11 cellular contexts compared by ENCODE assay signal in the genomic region with DNA sequence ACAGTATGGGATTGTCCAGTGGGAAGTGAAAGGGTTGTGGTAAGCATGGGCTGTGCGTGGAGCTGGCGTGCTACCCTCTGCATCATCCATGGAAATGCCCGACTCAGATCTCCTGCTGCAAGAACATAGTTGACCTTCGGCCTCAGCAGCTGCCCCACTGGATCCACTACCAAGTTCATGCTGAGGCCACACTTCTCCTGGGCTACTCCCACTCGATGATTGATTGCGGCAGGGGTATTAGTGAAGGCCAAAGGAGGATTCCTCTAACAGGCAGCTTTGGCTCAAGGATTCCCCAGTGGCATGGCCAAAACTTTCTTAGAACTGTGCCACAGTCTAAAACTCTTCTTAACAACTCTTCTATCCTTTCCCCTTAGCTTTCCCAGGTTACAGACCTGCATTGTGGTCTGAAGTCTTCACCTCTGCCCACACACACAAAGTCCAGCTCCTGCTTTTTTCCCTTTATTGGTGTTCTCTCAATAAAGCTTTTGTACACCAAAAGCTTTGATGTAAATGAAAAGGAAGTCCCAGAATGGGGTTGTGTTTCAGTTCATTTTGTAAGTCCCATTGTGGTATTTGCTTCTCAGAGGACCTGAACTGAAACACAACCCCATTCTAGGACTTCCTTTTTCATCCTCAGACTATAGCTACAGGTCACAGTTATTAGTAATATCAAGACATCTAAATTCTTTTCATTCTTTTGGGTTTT. TPM values are rescaled to one million over a fixed set of nuclear protein-coding genes. Genes with fewer than 3 reads are reported as not detected.
DNase-seq lines count a peak whose midpoint lies in the region; ATAC-seq and TF ChIP-seq lines count a peak whose summit lies in the region.
"Had no signal": no experiment of that assay in that cellular context is flagged by ENCODE, and none has a peak within 500 bp of the region (broad histone marks: within the 10 kb centered on the region; RNA-seq: fewer than 3 reads in every experiment).

No MANE protein-coding gene starts in this region.

- H3K9me2 ChIP-seq in PC-3 (replicated peaks; ENCODE audit: low read length) = no peaks in the 10 kb centered on the region

- H3K4me1 ChIP-seq in PC-3 (ENCODE audit: insufficient read depth, low read length) = peaks cover 8% of the 10 kb centered on the region

- ATAC-seq in GM19397 (IDR thresholded peaks at IDR 0.05; ENCODE audit: unreplicated experiment) (peak; percentile 56), HG03060 (IDR thresholded peaks at IDR 0.05; ENCODE audit: low read depth, unreplicated experiment) (peak; percentile 45), PC-3 (no peak)

- no peaks in the 10 kb centered on the region for H3K9me3 ChIP-seq in PC-3 (ENCODE audit: low read length)

- H3K4me2 ChIP-seq in PC-3 (ENCODE audit: low read length) = no peak overlapping the region

- H3K27ac ChIP-seq in PC-3 (ENCODE audit: low read length) = no peak overlapping the region
- H3K27ac ChIP-seq: C4-2B, SK-N-MC had no signal

- no peaks in the 10 kb centered on the region for H3K27me3 ChIP-seq in PC-3 (ENCODE audit: low read length)

- no TSS peak for BruUV-seq in PC-3 (replicated peaks; lab: Mats Ljungman, UMichigan)

- H3K36me3 ChIP-seq in PC-3 (ENCODE audit: low read depth, low read length) = no peaks in the 10 kb centered on the region

- no peaks in the 10 kb centered on the region for H3F3A ChIP-seq in PC-3 (ENCODE audit: low read length, unreplicated experiment)

- CTCF ChIA-PET in PC-3 (lab: Charles Lee) = interaction anchor here (1.2 kb wide), 1 partner anchor 68 kb away, joined by 4 read pairs; no protein-coding TSS in a partner anchor

- no peak overlapping the region for H3K9ac ChIP-seq in PC-3 (ENCODE audit: low read length)

- no peaks in the 10 kb centered on the region for H4K20me1 ChIP-seq in PC-3 (ENCODE audit: low read length)

- peak; percentile 21 for DNase-seq in COLO829 (ENCODE audit: low spot score)
- DNase-seq in RPMI8226 = peak; percentile 23
- no peak for DNase-seq in activated gamma-delta T cell treated with Interleukin-2 at 50 U/mL for 16 hours
- DNase-seq in PC-3 = no peak
- DNase-seq in stimulated activated CD4-positive, alpha-beta T cell treated with anti-CD3 and anti-CD28 coated beads, Interleukin-2, amount 100 ng/mL, for 24 hours = no peak
- no peak for DNase-seq in NCI-H1092 (lab: John Stamatoyannopoulos, UW)
- DNase-seq: amniotic stem cell had no signal

- intact Hi-C loops in PC-3 (cut with micrococcal nuclease) = loop anchor here (10.0 kb wide), 1 partner anchor 347 kb away; no protein-coding TSS in a partner anchor

- POLR2A ChIA-PET in PC-3 (lab: Charles Lee; ENCODE audit: unreplicated experiment) = no interaction called here

- H2AFZ ChIP-seq in PC-3 (ENCODE audit: low read length) = no peak overlapping the region

- TF ChIP-seq CTCF in PC-3 (conservative IDR thresholded peaks at IDR 0.05; ENCODE audit: low read depth, low read length) = no peak

- H3K4me3 ChIP-seq in PC-3 (ENCODE audit: low read length) = no peak overlapping the region
- H3K4me3 ChIP-seq: SK-N-MC had no signal

- no peaks in the 10 kb centered on the region for H3K79me2 ChIP-seq in PC-3 (ENCODE audit: low read length)

RNA-seq across cellular contexts. Expression of a gene that starts 4.9 kb away (rescaled TPM):
- total RNA-seq in PC-3 (2014; rRNA removed) = 54.4 and 54.5 TPM in 2 replicates

Comparison
In these comparisons a context has a peak if more than half of its experiments do, and no peak if none do; other contexts are left out.
1. DNase-seq: peak in COLO829 (single experiment) and RPMI8226 (single experiment); none in activated gamma-delta T cell treated with Interleukin-2 at 50 U/mL for 16 hours (single experiment), PC-3 (single experiment), stimulated activated CD4-positive, alpha-beta T cell treated with anti-CD3 and anti-CD28 coated beads, Interleukin-2, amount 100 ng/mL, for 24 hours (0 of 2) and NCI-H1092 (single experiment).